In the genomic region with DNA sequence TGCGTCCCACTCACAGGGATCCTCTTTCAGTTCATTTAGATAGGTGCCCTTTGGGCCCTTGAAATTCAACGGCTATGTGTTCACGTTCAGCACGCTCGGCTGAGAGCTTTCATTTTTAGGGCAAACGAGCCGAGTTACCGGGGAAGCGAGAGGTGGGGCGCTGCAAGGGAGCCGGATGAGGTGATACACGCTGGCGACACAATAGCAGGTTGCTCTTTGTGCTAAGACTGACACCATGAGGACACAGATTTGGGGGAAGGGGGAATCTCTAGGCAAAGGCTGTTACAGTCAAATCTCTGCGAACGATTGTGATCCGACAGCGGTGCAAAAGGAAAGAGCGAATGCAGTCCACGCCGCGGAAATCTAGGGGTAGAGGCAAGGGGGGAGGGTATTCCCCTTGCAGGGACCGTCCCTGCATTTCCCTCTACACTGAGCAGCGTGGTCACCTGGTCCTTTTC, we compare ENCODE assay signal across 8 cellular contexts. TPM values are rescaled to one million over a fixed set of nuclear protein-coding genes. Genes with fewer than 3 reads are reported as not detected.
DNase-seq lines count a peak whose midpoint lies in the region; ATAC-seq and TF ChIP-seq lines count a peak whose summit lies in the region.

No MANE protein-coding gene starts in this region.

- peaks cover 70% of the 10 kb centered on the region for H3K79me2 ChIP-seq in DOHH2 (ENCODE audit: control insufficient read depth, low read length)

- CTCF ChIA-PET in activated CD4-positive, alpha-beta T cell treated with anti-CD3 and anti-CD28 coated beads, Interleukin-2, amount 10 ng/mL, durations not matched to agents 7 days and 5 days (lab: Charles Lee) = interaction anchor here (0.8 to 2.3 kb wide), 11 partner anchors 9 to 690 kb away, joined by 3 to 14 read pairs (median 3); no protein-coding TSS in a partner anchor

- peak; percentile 81 for DNase-seq in activated CD4-positive, alpha-beta T cell treated with anti-CD3 and anti-CD28 coated beads, Interleukin-2, amount 10 ng/mL, durations not matched to agents 7 days and 5 days
- DNase-seq in fibroblast of mammary gland (ENCODE audit: low read depth) (no peak), pons (ENCODE audit: low spot score) (peak; percentile 65), NCI-H774 (lab: John Stamatoyannopoulos, UW) (no peak)

- H3K4me1 ChIP-seq in DOHH2 (ENCODE audit: control insufficient read depth, low read length) = peaks cover 23% of the 10 kb centered on the region
- H3K4me1 ChIP-seq in HUES6 (ENCODE audit: control insufficient read depth, insufficient read depth, low read length) = peaks cover 14% of the 10 kb centered on the region

- peaks cover 31% of the 10 kb centered on the region for H4K20me1 ChIP-seq in DOHH2 (ENCODE audit: control insufficient read depth, insufficient read depth, low read depth, low read length)

- H3K36me3 Mint-ChIP-seq in activated CD4-positive, alpha-beta T cell treated with anti-CD3 and anti-CD28 coated beads, Interleukin-2, amount 10 ng/mL, durations not matched to agents 7 days and 5 days (ENCODE audit: low read depth) = peaks cover 30% of the 10 kb centered on the region

- no peaks in the 10 kb centered on the region for H3K9me3 Mint-ChIP-seq in activated CD4-positive, alpha-beta T cell treated with anti-CD3 and anti-CD28 coated beads, Interleukin-2, amount 10 ng/mL, durations not matched to agents 7 days and 5 days

- H3K9ac ChIP-seq in HUES6 (ENCODE audit: low read length) = peak overlapping the region; percentile 79

- H3K27me3 Mint-ChIP-seq in activated CD4-positive, alpha-beta T cell treated with anti-CD3 and anti-CD28 coated beads, Interleukin-2, amount 10 ng/mL, durations not matched to agents 7 days and 5 days = no peaks in the 10 kb centered on the region

- H3K9me2 ChIP-seq in DOHH2 (replicated peaks; ENCODE audit: control insufficient read depth, low read length) = no peaks in the 10 kb centered on the region

- H3K4me2 ChIP-seq in DOHH2 (ENCODE audit: low read length) = peak overlapping the region; percentile 85

- peak; percentile 19 for TF ChIP-seq CTCF in DOHH2 (IDR thresholded peaks at IDR 0.05; ENCODE audit: low read depth, low read length, poor library complexity, severe bottlenecking)
- TF ChIP-seq CTCF in fibroblast of mammary gland (conservative IDR thresholded peaks at IDR 0.05; ENCODE audit: control insufficient read depth, insufficient read depth, low read depth, low read length) = no peak

- H3K27ac ChIP-seq in DOHH2 (ENCODE audit: low read depth, low read length) (peak overlapping the region; percentile 89), HUES6 (ENCODE audit: low read depth, low read length) (peak overlapping the region; percentile 65)

- H3K36me3 ChIP-seq in DOHH2 (ENCODE audit: control insufficient read depth, low read length) = peaks cover 42% of the 10 kb centered on the region
- H3K36me3 ChIP-seq in HUES6 (ENCODE audit: control insufficient read depth, insufficient read depth, low read length) = no peaks in the 10 kb centered on the region

- no peaks in the 10 kb centered on the region for H3K27me3 ChIP-seq in DOHH2 (ENCODE audit: control insufficient read depth, low read length)
- H3K27me3 ChIP-seq in HUES6 (ENCODE audit: control insufficient read depth, insufficient read depth, low read length) = no peaks in the 10 kb centered on the region

- POLR2A ChIA-PET in activated CD4-positive, alpha-beta T cell treated with anti-CD3 and anti-CD28 coated beads, Interleukin-2, amount 10 ng/mL, durations not matched to agents 7 days and 5 days (lab: Charles Lee) = interaction anchor here (0.6 to 1.1 kb wide), 6 partner anchors 11 to 529 kb away, joined by 3 to 7 read pairs (median 3); no protein-coding TSS in a partner anchor

- H3K4me3 ChIP-seq in DOHH2 (ENCODE audit: low read length) = peak overlapping the region; percentile 91
- H3K4me3 ChIP-seq in HUES6 (ENCODE audit: low read depth, low read length) = peak overlapping the region; percentile 95
- H3K4me3 ChIP-seq in fibroblast of mammary gland (ENCODE audit: control insufficient read depth, low read depth, low read length) = peak overlapping the region; percentile 96

- H3F3A ChIP-seq in DOHH2 (ENCODE audit: control insufficient read depth, insufficient read depth) = peaks cover 11% of the 10 kb centered on the region

- peak overlapping the region; percentile 97 for H3K27ac Mint-ChIP-seq in activated CD4-positive, alpha-beta T cell treated with anti-CD3 and anti-CD28 coated beads, Interleukin-2, amount 10 ng/mL, durations not matched to agents 7 days and 5 days

- ATAC-seq in GM19463 (IDR thresholded peaks at IDR 0.05; ENCODE audit: unreplicated experiment) (peak; percentile 0), HG03457 (IDR thresholded peaks at IDR 0.05; ENCODE audit: unreplicated experiment) (no peak)

- H3K4me1 Mint-ChIP-seq in activated CD4-positive, alpha-beta T cell treated with anti-CD3 and anti-CD28 coated beads, Interleukin-2, amount 10 ng/mL, durations not matched to agents 7 days and 5 days = peaks cover 35% of the 10 kb centered on the region

- H3K4me3 Mint-ChIP-seq in activated CD4-positive, alpha-beta T cell treated with anti-CD3 and anti-CD28 coated beads, Interleukin-2, amount 10 ng/mL, durations not matched to agents 7 days and 5 days = peak overlapping the region; percentile 95

- H3K9me3 ChIP-seq in DOHH2 (ENCODE audit: control insufficient read depth, insufficient read depth, low read length) = no peaks in the 10 kb centered on the region
- no peaks in the 10 kb centered on the region for H3K9me3 ChIP-seq in HUES6 (ENCODE audit: control insufficient read depth, insufficient read depth, low read depth, low read length)

RNA-seq across cellular contexts. Expression of a gene that starts 0.7 kb away (rescaled TPM):
- total RNA-seq in activated CD4-positive, alpha-beta T cell treated with anti-CD3 and anti-CD28 coated beads, Interleukin-2, amount 10 ng/mL, durations not matched to agents 7 days and 5 days = 1 to 10 TPM; 1.1 to 1.3 TPM

RNA-seq across cellular contexts. Expression of a gene that starts 0.8 kb away (rescaled TPM):
- total RNA-seq in activated CD4-positive, alpha-beta T cell treated with anti-CD3 and anti-CD28 coated beads, Interleukin-2, amount 10 ng/mL, durations not matched to agents 7 days and 5 days = 10 to 100 TPM; 91.3 to 93.9 TPM

RNA-seq across cellular contexts. Expression of a gene that starts 44.6 kb away (rescaled TPM):
- total RNA-seq in activated CD4-positive, alpha-beta T cell treated with anti-CD3 and anti-CD28 coated beads, Interleukin-2, amount 10 ng/mL, durations not matched to agents 7 days and 5 days = 10 to 100 TPM; 42.9 to 45.9 TPM

Comparison
In these comparisons a context has a peak if more than half of its experiments do, and no peak if none do; other contexts are left out.
1. DNase-seq: peak in activated CD4-positive, alpha-beta T cell treated with anti-CD3 and anti-CD28 coated beads, Interleukin-2, amount 10 ng/mL, durations not matched to agents 7 days and 5 days (single experiment) and pons (single experiment); none in fibroblast of mammary gland (single experiment) and NCI-H774 (single experiment).
2. Peak in every context shown above with its lines, with median percentiles within 50 percentile points of each other: H3K4me3 ChIP-seq.